Comparison of ENCODE assay signal across 15 cellular contexts in the genomic region with DNA sequence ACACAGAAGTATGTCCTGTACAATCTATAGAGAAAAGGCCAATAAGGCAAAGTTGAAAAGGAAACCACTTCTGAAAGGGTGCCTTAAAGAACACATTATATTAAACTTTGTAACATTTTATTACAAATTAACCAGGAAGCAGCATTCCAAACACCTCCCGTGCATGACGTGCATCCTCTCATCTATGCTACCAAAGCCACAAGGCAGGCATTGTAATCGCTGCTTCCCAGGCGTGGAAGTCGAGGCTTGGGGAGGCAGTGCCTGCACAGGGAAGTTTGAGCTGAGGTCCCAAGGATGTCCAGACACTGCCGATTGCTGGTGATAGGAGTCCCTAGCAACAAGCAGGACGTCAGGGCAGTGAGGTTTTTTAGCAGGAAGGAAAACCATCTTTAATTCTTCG. TPM values are rescaled to one million over a fixed set of nuclear protein-coding genes. Genes with fewer than 3 reads are reported as not detected.
"Had no signal": no experiment of that assay in that cellular context is flagged by ENCODE, and none has a peak within 500 bp of the region (broad histone marks: within the 10 kb centered on the region; RNA-seq: fewer than 3 reads in every experiment).

No MANE protein-coding gene starts in this region.

- DNase-seq: activated CD4-positive, alpha-beta T cell treated with anti-CD3 and anti-CD28 coated beads, Interleukin-2, amount 50 U/mL, for 4 hours; dermis blood vessel endothelial cell; effector memory CD4-positive, alpha-beta T cell; esophagus squamous epithelium; left ventricle myocardium inferior; natural killer cell; stimulated activated naive CD4-positive, alpha-beta T cell treated with Interleukin-2 at 50 U/mL for 16 hours; SW 1271; WERI-Rb-1 had no signal

- H3K27ac ChIP-seq: esophagus squamous epithelium, left ventricle myocardium inferior, tibial nerve, WERI-Rb-1 had no signal

- H3K4me3 ChIP-seq: esophagus squamous epithelium, left ventricle myocardium inferior, tibial nerve had no signal

- H3K4me1 Mint-ChIP-seq: natural killer cell had no signal

- H3K27me3 Mint-ChIP-seq: activated naive CD8-positive, alpha-beta T cell had no signal

- H3K9me3 Mint-ChIP-seq: natural killer cell had no signal

- H3K4me1 ChIP-seq: esophagus squamous epithelium, left ventricle myocardium inferior, tibial nerve had no signal

- ATAC-seq: natural killer cell had no signal

- H3K4me3 Mint-ChIP-seq: activated naive CD8-positive, alpha-beta T cell; natural killer cell had no signal

- H3K36me3 ChIP-seq: esophagus squamous epithelium, left ventricle myocardium inferior, WERI-Rb-1 had no signal

- H3K36me3 Mint-ChIP-seq: natural killer cell had no signal

- H3K27ac Mint-ChIP-seq: activated naive CD8-positive, alpha-beta T cell; natural killer cell had no signal

RNA-seq across cellular contexts. Expression of a gene that starts 44.3 kb away (rescaled TPM):
- total RNA-seq: dermis blood vessel endothelial cell; endothelial cell of umbilical vein; esophagus squamous epithelium; left ventricle myocardium inferior; mononuclear cell; natural killer cell; subcutaneous adipose tissue; T-helper 2 cell treated with Interferon-gamma antibody and Interleukin-4, amounts not matched to agents 100 ng/mL and 5 ng/mL, for 36 hours; tibial nerve had no signal
- polyA plus RNA-seq: endothelial cell of umbilical vein had no signal
